ENCODE assay signal across 1 cellular context in genomic region chr6:31158140-31158862, GRCh38.
TF ChIP-seq lines count a peak whose summit lies in the region.

TCF19 (plus strand) TSS chr6:31158589; CDS start chr6:31159470, 881 bp downstream.

TF ChIP-seq in HepG2, 621 proteins besides CTCF, POLR2A, EP300 and RAD21 (continued from another document and continues in another):
- no peak; the same call in 1 of the 2 replicates for TF ChIP-seq ZBTB2 (CRISPR knock-in tag; IDR thresholded peaks at IDR 0.05; ENCODE audit: low read depth)
- TF ChIP-seq HNF4A (CRISPR knock-in tag; IDR thresholded peaks at IDR 0.05): peak; percentile 83
- no peak for TF ChIP-seq HMG20A (CRISPR knock-in tag; IDR thresholded peaks at IDR 0.05; ENCODE audit: borderline replicate concordance)
- peak; percentile 88; the same call in 1 of the 2 replicates for TF ChIP-seq ZNF510 (CRISPR knock-in tag; IDR thresholded peaks at IDR 0.05; ENCODE audit: low read depth)
- no peak for TF ChIP-seq ZNF280B (CRISPR knock-in tag; IDR thresholded peaks at IDR 0.05; ENCODE audit: borderline replicate concordance)
- no peak for TF ChIP-seq GPN1 (CRISPR knock-in tag; IDR thresholded peaks at IDR 0.05; ENCODE audit: borderline replicate concordance)
- TF ChIP-seq TMF1 (CRISPR knock-in tag; IDR thresholded peaks at IDR 0.05; ENCODE audit: low read depth): peak; percentile 92
- no peak for TF ChIP-seq ZFAT (CRISPR knock-in tag; conservative IDR thresholded peaks at IDR 0.05)
- 0 out of 2 replicates have a peak, but pooled peaks have one; percentile 55 for TF ChIP-seq ZNF543 (CRISPR knock-in tag; IDR thresholded peaks at IDR 0.05)
- TF ChIP-seq NR1H2 (CRISPR knock-in tag; IDR thresholded peaks at IDR 0.05; ENCODE audit: borderline replicate concordance, low read depth): no peak
- 0 out of 2 replicates have a peak, but pooled peaks have one; percentile 57 for TF ChIP-seq ZNF468 (CRISPR knock-in tag; IDR thresholded peaks at IDR 0.05)
- peak; percentile 14; the same call in 1 of the 2 replicates for TF ChIP-seq IRF2 (CRISPR knock-in tag; IDR thresholded peaks at IDR 0.05)
- TF ChIP-seq HOXA9 (CRISPR knock-in tag; IDR thresholded peaks at IDR 0.05; ENCODE audit: borderline replicate concordance): peak; percentile 86; the same call in 1 of the 2 replicates
- no peak for TF ChIP-seq ZNF839 (CRISPR knock-in tag; IDR thresholded peaks at IDR 0.05; ENCODE audit: borderline replicate concordance)
- 0 out of 2 replicates have a peak, but pooled peaks have one; percentile 49 for TF ChIP-seq HOXA7 (CRISPR knock-in tag; IDR thresholded peaks at IDR 0.05)
- no peak for TF ChIP-seq TAF15 (IDR thresholded peaks at IDR 0.05; ENCODE audit: low read depth, low read length, poor library complexity, severe bottlenecking)
- peak in 1 of 2 experiments; percentile 40; a peak in 1 of 4 replicates for TF ChIP-seq HMGXB4 (CRISPR knock-in tag; IDR thresholded peaks at IDR 0.05; ENCODE audit: borderline replicate concordance in 1 of 2, low read depth in 1 of 2)
- TF ChIP-seq NR3C1 (CRISPR knock-in tag; IDR thresholded peaks at IDR 0.05): no peak
- peak; percentile 90; the same call in 1 of the 2 replicates for TF ChIP-seq TOPORS (CRISPR knock-in tag; IDR thresholded peaks at IDR 0.05)
- no peak for TF ChIP-seq CEBPB (IDR thresholded peaks at IDR 0.05; ENCODE audit: borderline replicate concordance, low read depth, low read length)
- TF ChIP-seq ZNF878 (CRISPR knock-in tag; IDR thresholded peaks at IDR 0.05): peak; percentile 99
- TF ChIP-seq CAMTA2 (CRISPR knock-in tag; IDR thresholded peaks at IDR 0.05; ENCODE audit: borderline replicate concordance): no peak
- TF ChIP-seq NR2F2 (IDR thresholded peaks at IDR 0.05; ENCODE audit: borderline replicate concordance, low read depth): no peak
- TF ChIP-seq NR2C2 (CRISPR knock-in tag; IDR thresholded peaks at IDR 0.05; ENCODE audit: borderline replicate concordance): no peak
- peak; percentile 87 for TF ChIP-seq TEAD3 (CRISPR knock-in tag; optimal IDR thresholded peaks at IDR 0.05; ENCODE audit: borderline replicate concordance)
- TF ChIP-seq ZNF33B (CRISPR knock-in tag; IDR thresholded peaks at IDR 0.05): peak; percentile 50; the same call in 1 of the 2 replicates
- TF ChIP-seq IRF9 (CRISPR knock-in tag; IDR thresholded peaks at IDR 0.05; ENCODE audit: borderline replicate concordance): peak; percentile 30; the same call in 1 of the 2 replicates
- no peak for TF ChIP-seq ZKSCAN8 (CRISPR knock-in tag; IDR thresholded peaks at IDR 0.05; ENCODE audit: borderline replicate concordance)
- no peak; the same call in 1 of the 2 replicates for TF ChIP-seq ZNF546 (CRISPR knock-in tag; conservative IDR thresholded peaks at IDR 0.05)
- TF ChIP-seq ZNF354B (CRISPR knock-in tag; IDR thresholded peaks at IDR 0.05): no peak
- peak; percentile 54 for TF ChIP-seq BCL3 (CRISPR knock-in tag; IDR thresholded peaks at IDR 0.05)
- no peak for TF ChIP-seq SSRP1 (CRISPR knock-in tag; IDR thresholded peaks at IDR 0.05)
- TF ChIP-seq ZNF367 (CRISPR knock-in tag; IDR thresholded peaks at IDR 0.05; ENCODE audit: borderline replicate concordance): no peak
- TF ChIP-seq ZFP36L1 (CRISPR knock-in tag; IDR thresholded peaks at IDR 0.05): peak; percentile 96
- no peak for TF ChIP-seq ISX (CRISPR knock-in tag; conservative IDR thresholded peaks at IDR 0.05)
- TF ChIP-seq SALL1 (CRISPR knock-in tag; IDR thresholded peaks at IDR 0.05): peak; percentile 46; the same call in 1 of the 2 replicates
- no peak for TF ChIP-seq ZNF362 (CRISPR knock-in tag; IDR thresholded peaks at IDR 0.05; ENCODE audit: borderline replicate concordance)
- TF ChIP-seq TFAP4 (IDR thresholded peaks at IDR 0.05; ENCODE audit: borderline replicate concordance, low read depth): peak; percentile 50; the same call in 1 of the 2 replicates
- TF ChIP-seq MLX (CRISPR knock-in tag; IDR thresholded peaks at IDR 0.05): no peak
- TF ChIP-seq HNRNPK (IDR thresholded peaks at IDR 0.05; ENCODE audit: low read depth, low read length, poor library complexity, severe bottlenecking): peak; percentile 96
- TF ChIP-seq ELF1 (CRISPR knock-in tag; IDR thresholded peaks at IDR 0.05): peak; percentile 35; the same call in 1 of the 2 replicates
- peak; percentile 92 for TF ChIP-seq MAZ (IDR thresholded peaks at IDR 0.05; ENCODE audit: borderline replicate concordance, low read depth, low read length)
- TF ChIP-seq MAZ (CRISPR knock-in tag; IDR thresholded peaks at IDR 0.05; ENCODE audit: low read depth): peak; percentile 95
- TF ChIP-seq MXD3 (CRISPR knock-in tag; IDR thresholded peaks at IDR 0.05): peak; percentile 24; the same call in 1 of the 2 replicates
- no peak for TF ChIP-seq SUZ12 (IDR thresholded peaks at IDR 0.05; ENCODE audit: low read depth, low read length)
- TF ChIP-seq ZNF800 (CRISPR knock-in tag; IDR thresholded peaks at IDR 0.05): no peak
- no peak for TF ChIP-seq HDAC6 (IDR thresholded peaks at IDR 0.05; ENCODE audit: low read depth, low read length)
- no peak for TF ChIP-seq ZNF451 (CRISPR knock-in tag; IDR thresholded peaks at IDR 0.05)
- no peak for TF ChIP-seq STAT5B (CRISPR knock-in tag; IDR thresholded peaks at IDR 0.05)
- no peak for TF ChIP-seq ZNF75D (CRISPR knock-in tag; IDR thresholded peaks at IDR 0.05; ENCODE audit: borderline replicate concordance)
- TF ChIP-seq KDM2A (CRISPR knock-in tag; IDR thresholded peaks at IDR 0.05; ENCODE audit: borderline replicate concordance, low read depth): peak; percentile 75
- TF ChIP-seq ZNF775 (CRISPR knock-in tag; IDR thresholded peaks at IDR 0.05; ENCODE audit: borderline replicate concordance): peak; percentile 50; the same call in 1 of the 2 replicates
- TF ChIP-seq ZBTB46 (CRISPR knock-in tag; IDR thresholded peaks at IDR 0.05; ENCODE audit: borderline replicate concordance): no peak
- TF ChIP-seq ZMAT3 (CRISPR knock-in tag; conservative IDR thresholded peaks at IDR 0.05): no peak; the same call in 1 of the 2 replicates
- TF ChIP-seq ZNF619 (CRISPR knock-in tag; IDR thresholded peaks at IDR 0.05): peak; percentile 59; the same call in 1 of the 2 replicates
- TF ChIP-seq ZNF282 (IDR thresholded peaks at IDR 0.05; ENCODE audit: partially characterized antibody): no peak
- no peak for TF ChIP-seq SOX5 (CRISPR knock-in tag; IDR thresholded peaks at IDR 0.05; ENCODE audit: borderline replicate concordance)
- peak; percentile 46; the same call in 1 of the 2 replicates for TF ChIP-seq CBFB (CRISPR knock-in tag; IDR thresholded peaks at IDR 0.05)
